In the genomic region with DNA sequence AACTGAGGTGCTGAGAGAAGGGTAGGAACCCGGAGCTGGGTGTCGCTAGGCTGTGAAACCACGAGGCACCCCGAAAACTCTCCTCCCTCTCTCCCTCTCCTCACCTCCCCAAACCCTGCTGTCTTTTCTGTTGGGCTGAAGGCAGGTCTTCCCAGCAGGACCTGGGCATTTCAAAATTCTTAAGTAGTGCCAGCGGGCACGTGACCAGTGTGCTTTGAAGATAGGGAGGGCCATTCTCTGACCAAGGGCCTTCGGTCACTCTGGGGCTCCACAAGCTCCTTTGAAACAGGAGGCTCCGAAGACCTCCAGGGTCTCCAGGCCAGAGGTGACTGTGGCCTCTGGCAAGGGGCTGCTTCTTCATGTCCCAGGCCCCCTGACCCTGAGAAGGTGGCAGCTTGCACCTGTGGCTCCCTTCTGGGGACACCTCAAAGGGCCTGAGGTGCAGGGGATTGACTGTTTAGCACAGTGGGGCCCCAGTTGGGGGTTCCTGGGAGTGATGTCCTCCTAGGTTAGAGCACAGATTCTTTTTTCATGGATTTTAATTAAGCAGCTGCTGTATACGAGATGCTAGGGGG, we compare ENCODE assay signal across 9 cellular contexts. TPM values are rescaled to one million over a fixed set of nuclear protein-coding genes. Genes with fewer than 3 reads are reported as not detected.
A peak's percentile ranks its signal among the peaks of the same experiment; 100 is the strongest.
DNase-seq lines count a peak whose midpoint lies in the region; ATAC-seq and TF ChIP-seq lines count a peak whose summit lies in the region.
"Had no signal": no experiment of that assay in that cellular context is flagged by ENCODE, and none has a peak within 500 bp of the region (broad histone marks: within the 10 kb centered on the region; RNA-seq: fewer than 3 reads in every experiment).

No MANE protein-coding gene starts in this region.

- H3K27ac Mint-ChIP-seq in stimulated activated memory B cell treated with anti-CD40 and anti-IgM and Interleukin-4, amounts not matched to agents 10 μg/mL and 1 μg/mL and 100 μg/mL, for 72 hours = peak overlapping the region; percentile 91
- H3K27ac Mint-ChIP-seq: stimulated activated naive B cell treated with anti-CD40 and anti-IgM and Interleukin-4, amounts not matched to agents 10 μg/mL and 1 μg/mL and 100 μg/mL, for 72 hours had no signal

- ATAC-seq in right lobe of liver = no peak
- no peak for ATAC-seq in stimulated activated memory B cell treated with anti-CD40 and anti-IgM and Interleukin-4, amounts not matched to agents 10 μg/mL and 1 μg/mL and 100 μg/mL, for 72 hours
- ATAC-seq: stimulated activated naive B cell treated with anti-CD40 and anti-IgM and Interleukin-4, amounts not matched to agents 10 μg/mL and 1 μg/mL and 100 μg/mL, for 72 hours had no signal

- no peaks in the 10 kb centered on the region for H3K27me3 ChIP-seq in GM23248 (replicated peaks; ENCODE audit: insufficient read depth)
- no peaks in the 10 kb centered on the region for H3K27me3 ChIP-seq in adrenal gland
- H3K27me3 ChIP-seq in right lobe of liver = no peaks in the 10 kb centered on the region

- TF ChIP-seq CTCF in adrenal gland (IDR thresholded peaks at IDR 0.05) = no peak
- no peak for TF ChIP-seq CTCF in right lobe of liver (IDR thresholded peaks at IDR 0.05)

- in situ Hi-C loops in GM23248 (cut with MboI) = no loop called here

- WGBS in GM23248 (ENCODE audit: low coverage in 1 of 2, low lambda C conversion rate in 2 of 2, missing lambda C conversion rate in 2 of 2), 2 experiments = 91 to 92% methylated on average over 9 of the region's 9 CpGs
- WGBS in adrenal gland, 4 donors = 55 to 76% (median 62%) methylated on average over 7 to 9 of the region's 9 CpGs
- 92% methylated on average over 6 of the region's 9 CpGs for WGBS in right lobe of liver (ENCODE audit: insufficient coverage, low coverage, low lambda C conversion rate, missing lambda C conversion rate)

- H3F3A ChIP-seq in GM23248 (ENCODE audit: insufficient read depth) = no peaks in the 10 kb centered on the region

- peaks cover 3% of the 10 kb centered on the region for H3K9me3 Mint-ChIP-seq in stimulated activated memory B cell treated with anti-CD40 and anti-IgM and Interleukin-4, amounts not matched to agents 10 μg/mL and 1 μg/mL and 100 μg/mL, for 72 hours
- H3K9me3 Mint-ChIP-seq: neural crest cell had no signal

- peaks cover 56% of the 10 kb centered on the region for H3K36me3 Mint-ChIP-seq in stimulated activated memory B cell treated with anti-CD40 and anti-IgM and Interleukin-4, amounts not matched to agents 10 μg/mL and 1 μg/mL and 100 μg/mL, for 72 hours

- no peaks in the 10 kb centered on the region for H4K20me1 ChIP-seq in GM23248 (ENCODE audit: insufficient read depth)

- H3K27ac ChIP-seq in GM23248 = no peak overlapping the region
- H3K27ac ChIP-seq in adrenal gland = peak overlapping the region; percentile 67 to 93 (median 90)
- peak overlapping the region; percentile 12 to 76 (median 30) for H3K27ac ChIP-seq in right lobe of liver

- TF ChIP-seq POLR2A in adrenal gland (IDR thresholded peaks at IDR 0.05) = no peak
- no peak for TF ChIP-seq POLR2A in right lobe of liver (IDR thresholded peaks at IDR 0.05)

- no peak overlapping the region for H3K4me3 ChIP-seq in GM23248
- no peak overlapping the region for H3K4me3 ChIP-seq in adrenal gland
- no peak overlapping the region for H3K4me3 ChIP-seq in right lobe of liver

- no peak overlapping the region for H3K4me3 Mint-ChIP-seq in stimulated activated memory B cell treated with anti-CD40 and anti-IgM and Interleukin-4, amounts not matched to agents 10 μg/mL and 1 μg/mL and 100 μg/mL, for 72 hours
- H3K4me3 Mint-ChIP-seq: neural crest cell; stimulated activated naive B cell treated with anti-CD40 and anti-IgM and Interleukin-4, amounts not matched to agents 10 μg/mL and 1 μg/mL and 100 μg/mL, for 72 hours had no signal

- intact Hi-C loops in adrenal gland (cut with DNase I) = no loop called here
- intact Hi-C loops in right lobe of liver (cut with DNase I) = loop anchor here in 1 of 2 donors (10.0 kb wide), 2 partner anchors 51 to 99 kb away; a partner anchor contains a TSS

- no peaks in the 10 kb centered on the region for H3K27me3 Mint-ChIP-seq in stimulated activated memory B cell treated with anti-CD40 and anti-IgM and Interleukin-4, amounts not matched to agents 10 μg/mL and 1 μg/mL and 100 μg/mL, for 72 hours
- H3K27me3 Mint-ChIP-seq: stimulated activated naive B cell treated with anti-CD40 and anti-IgM and Interleukin-4, amounts not matched to agents 10 μg/mL and 1 μg/mL and 100 μg/mL, for 72 hours had no signal

- H3K79me2 ChIP-seq in GM23248 (ENCODE audit: insufficient read depth) = peaks cover 94% of the 10 kb centered on the region

- peaks cover 76% of the 10 kb centered on the region for H3K4me1 Mint-ChIP-seq in stimulated activated memory B cell treated with anti-CD40 and anti-IgM and Interleukin-4, amounts not matched to agents 10 μg/mL and 1 μg/mL and 100 μg/mL, for 72 hours

- no peak overlapping the region for H3K4me2 ChIP-seq in GM23248 (ENCODE audit: unreplicated experiment)

- peaks cover 17% of the 10 kb centered on the region for H3K4me1 ChIP-seq in GM23248 (ENCODE audit: insufficient read depth)
- H3K4me1 ChIP-seq in adrenal gland (replicated peaks in 1 of 2) = peaks cover 50 to 77% of the 10 kb centered on the region in 2 donors
- H3K4me1 ChIP-seq in right lobe of liver = peaks cover 0 to 70% (median 39%) of the 10 kb centered on the region in 4 donors

- peak overlapping the region; percentile 27; the same call in 1 of the 2 replicates for H3K9ac ChIP-seq in GM23248

- DNase-seq in GM23248 = no peak
- peak in 6 of 7 donors; percentile 60 to 77 (median 72) for DNase-seq in adrenal gland
- DNase-seq in right lobe of liver = no peak
- no peak for DNase-seq in NCI-H1436 treated with DMSO at 0.1 percent for 48 hours (lab: John Stamatoyannopoulos, UW)
- DNase-seq in DMS53 (lab: John Stamatoyannopoulos, UW) = no peak
- no peak for DNase-seq in NCI-H2107 treated with DMSO at 0.1 percent for 48 hours (lab: John Stamatoyannopoulos, UW; ENCODE audit: unreplicated experiment)
- DNase-seq: stimulated activated naive B cell treated with anti-CD40 and anti-IgM and Interleukin-4, amounts not matched to agents 10 μg/mL and 1 μg/mL and 100 μg/mL, for 72 hours had no signal

- H3K9me3 ChIP-seq in GM23248 (ENCODE audit: low read depth) = no peaks in the 10 kb centered on the region
- H3K9me3 ChIP-seq in adrenal gland (replicated peaks in 1 of 3) = no peaks in the 10 kb centered on the region
- no peaks in the 10 kb centered on the region for H3K9me3 ChIP-seq in right lobe of liver

- H3K36me3 ChIP-seq in GM23248 (ENCODE audit: low read depth) = 0 out of 2 replicates have a peak, but pooled peaks cover 6% of the 10 kb centered on the region
- peaks cover 0 to 14% of the 10 kb centered on the region in 2 donors for H3K36me3 ChIP-seq in adrenal gland (replicated peaks in 1 of 2)
- peaks cover 0 to 5% (median 2%) of the 10 kb centered on the region in 4 donors for H3K36me3 ChIP-seq in right lobe of liver

- no peak overlapping the region for H2AFZ ChIP-seq in GM23248

- no peaks in the 10 kb centered on the region for H3K9me2 ChIP-seq in GM23248 (ENCODE audit: insufficient read depth)

RNA-seq across cellular contexts. Expression of a gene that starts 48.3 kb away (rescaled TPM):
- 47.2 and 48.9 TPM in 2 replicates for total RNA-seq in GM23248 (2014; rRNA removed; shearing (Covaris generic))
- polyA plus RNA-seq in GM23248 (2016; fragmentation: Nextera tagmentation; extraction: Ambion mirVana) = 58.7 and 60.5 TPM in 2 replicates
- total RNA-seq in adrenal gland = 100 to 1,000 TPM; 134 to 196 (median 170) TPM
- polyA plus RNA-seq in adrenal gland = 100 to 1,000 TPM; 103 to 157 (median 124) TPM
- 10 to 100 TPM; 54.0 to 86.9 (median 68.3) TPM for total RNA-seq in right lobe of liver

Comparison
In these comparisons a context has a peak if more than half of its experiments do, and no peak if none do; other contexts are left out.
1. DNase-seq: peak in adrenal gland (6 of 7); none in GM23248 (single experiment), right lobe of liver (0 of 3), NCI-H1436 treated with DMSO at 0.1 percent for 48 hours (single experiment), DMS53 (single experiment) and NCI-H2107 treated with DMSO at 0.1 percent for 48 hours (single experiment).